4 cellular contexts compared by ENCODE assay signal in the genomic region with DNA sequence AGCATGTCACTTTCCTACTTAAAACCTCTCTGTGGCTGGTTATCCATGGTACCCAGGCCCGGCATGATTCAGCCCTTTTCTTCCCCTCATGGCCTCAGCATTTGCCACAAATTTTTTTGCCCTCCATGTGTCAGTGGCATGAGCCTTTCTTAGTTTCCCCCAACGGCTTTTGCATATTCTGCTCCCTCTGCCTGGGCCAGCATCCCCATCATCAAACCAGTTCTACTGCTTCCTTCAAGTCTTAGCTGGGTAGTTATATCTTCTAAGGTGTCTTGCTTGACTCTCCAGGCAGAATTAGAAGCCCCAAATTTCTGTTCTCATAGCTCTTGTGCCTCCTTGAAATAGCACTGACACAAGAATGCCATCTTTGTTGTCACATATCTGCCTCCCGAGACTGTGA.
"Had no signal": no experiment of that assay in that cellular context is flagged by ENCODE, and none has a peak within 500 bp of the region (broad histone marks: within the 10 kb centered on the region; RNA-seq: fewer than 3 reads in every experiment).

No MANE protein-coding gene starts in this region.

- H3K4me3 ChIP-seq: GM23338 had no signal

- H3K4me2 ChIP-seq: GM23338 had no signal

- H2AFZ ChIP-seq: GM23338 had no signal

- DNase-seq: H9, HCEC 1CT, IMR-90 had no signal
